In the genomic region with DNA sequence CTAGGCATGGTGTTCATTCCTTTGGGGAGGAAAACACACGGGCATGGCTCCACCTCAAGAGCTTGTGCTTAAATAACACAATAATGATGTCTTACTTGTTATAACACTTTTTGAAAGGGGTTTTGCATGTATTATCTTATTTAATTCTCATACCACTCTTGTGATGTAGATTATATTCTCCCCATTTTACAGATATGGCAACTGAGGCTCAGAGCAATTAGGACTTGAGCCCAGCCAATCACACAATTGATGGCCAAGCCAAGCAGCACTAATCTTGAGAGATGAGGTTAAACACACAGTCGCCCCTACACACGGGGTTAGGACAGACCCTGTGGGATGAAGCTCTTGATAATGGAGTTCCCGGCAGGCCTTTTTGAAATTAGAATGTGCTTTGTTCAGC, we compare ENCODE assay signal across 6 cellular contexts.
"Had no signal": no experiment of that assay in that cellular context is flagged by ENCODE, and none has a peak within 500 bp of the region (broad histone marks: within the 10 kb centered on the region; RNA-seq: fewer than 3 reads in every experiment).

No MANE protein-coding gene starts in this region.

- H3K9me3 Mint-ChIP-seq: GM23338, IgD-negative memory B cell had no signal

- H3K4me2 ChIP-seq: GM23338 had no signal

- H3K4me3 Mint-ChIP-seq: GM23338, H9, IgD-negative memory B cell had no signal

- H3K4me3 ChIP-seq: GM23338 had no signal

- ATAC-seq: GM23338 had no signal

- H3K27ac Mint-ChIP-seq: GM23338, H9 had no signal

- DNase-seq: H9 had no signal

- H3K36me3 Mint-ChIP-seq: IgD-negative memory B cell had no signal

- H2AFZ ChIP-seq: GM23338 had no signal

- FAIRE-seq: H1, H54, HTR-8/SVneo had no signal
